ENCODE assay signal across 9 cellular contexts in genomic region chr10:72693599-72693915, GRCh38. TPM values are rescaled to one million over a fixed set of nuclear protein-coding genes. Genes with fewer than 3 reads are reported as not detected.
DNase-seq lines count a peak whose midpoint lies in the region; ATAC-seq and TF ChIP-seq lines count a peak whose summit lies in the region.
"Had no signal": no experiment of that assay in that cellular context is flagged by ENCODE, and none has a peak within 500 bp of the region (broad histone marks: within the 10 kb centered on the region; RNA-seq: fewer than 3 reads in every experiment).

No MANE protein-coding gene starts in this region.

- no peak for TF ChIP-seq POLR2A in esophagus muscularis mucosa (IDR thresholded peaks at IDR 0.05; ENCODE audit: low read depth)

- H3K27me3 ChIP-seq in OCI-LY3 (ENCODE audit: low read depth, low read length): no peaks in the 10 kb centered on the region
- no peaks in the 10 kb centered on the region for H3K27me3 ChIP-seq in esophagus muscularis mucosa

- H3K9ac ChIP-seq in OCI-LY3 (ENCODE audit: low read length): no peak overlapping the region

- 43% methylated on average over 2 of the region's 2 CpGs for WGBS in esophagus muscularis mucosa

- H3K79me2 ChIP-seq in OCI-LY3 (ENCODE audit: low read length): peaks cover 44% of the 10 kb centered on the region

- H2AFZ ChIP-seq in OCI-LY3 (ENCODE audit: low read depth, low read length): no peak overlapping the region

- H3K36me3 ChIP-seq in OCI-LY3 (replicated peaks; ENCODE audit: low read depth, low read length): no peaks in the 10 kb centered on the region
- H3K36me3 ChIP-seq in esophagus muscularis mucosa: no peaks in the 10 kb centered on the region

- H4K20me1 ChIP-seq in OCI-LY3 (ENCODE audit: insufficient read depth, low read length): peaks cover 14% of the 10 kb centered on the region

- TF ChIP-seq EP300 in esophagus muscularis mucosa (IDR thresholded peaks at IDR 0.05): no peak

- ATAC-seq in GM21786 (IDR thresholded peaks at IDR 0.05; ENCODE audit: unreplicated experiment): no peak

- DNase-seq in GM12864 (ENCODE audit: low read depth): no peak
- DNase-seq in esophagus muscularis mucosa (ENCODE audit: extremely low spot score): no peak
- DNase-seq in retinal pigment epithelial cell (ENCODE audit: low read depth): no peak
- no peak for DNase-seq in T1000 (lab: John Stamatoyannopoulos, UW)
- no peak for DNase-seq in 8988T
- no peak for DNase-seq in stimulated activated CD4-positive, alpha-beta T cell treated with anti-CD3 and anti-CD28 coated beads, Interleukin-15, amount 100 ng/mL, for 24 hours
- DNase-seq: NCI-H2171 had no signal

- H3K27ac ChIP-seq in OCI-LY3 (ENCODE audit: low read length): no peak overlapping the region
- H3K27ac ChIP-seq in esophagus muscularis mucosa (replicated peaks in 1 of 4): peak overlapping the region in 2 of 4 donors; percentile 94 to 95

- peak overlapping the region; percentile 98 for H3K4me3 ChIP-seq in GM12864 (ENCODE audit: low read depth, low read length)
- H3K4me3 ChIP-seq in OCI-LY3 (ENCODE audit: low read length): peak overlapping the region; percentile 96
- H3K4me3 ChIP-seq in esophagus muscularis mucosa: peak overlapping the region; percentile 83 to 88 (median 86)
- H3K4me3 ChIP-seq in retinal pigment epithelial cell (ENCODE audit: low read length): peak overlapping the region; percentile 97

- H3K9me3 ChIP-seq in OCI-LY3 (ENCODE audit: insufficient read depth, low read length): no peaks in the 10 kb centered on the region
- H3K9me3 ChIP-seq in esophagus muscularis mucosa: no peaks in the 10 kb centered on the region

- peak overlapping the region; percentile 96 for H3K4me2 ChIP-seq in OCI-LY3 (ENCODE audit: low read length)

- TF ChIP-seq CTCF in GM12864 (IDR thresholded peaks at IDR 0.05; ENCODE audit: low read depth, low read length, missing control alignments) (no peak), OCI-LY3 (IDR thresholded peaks at IDR 0.05; ENCODE audit: low read depth, low read length) (no peak), esophagus muscularis mucosa (IDR thresholded peaks at IDR 0.05) (no peak), retinal pigment epithelial cell (conservative IDR thresholded peaks at IDR 0.05; ENCODE audit: low read depth, low read length) (no peak)

- intact Hi-C loops in esophagus muscularis mucosa (cut with DNase I): loop anchor here (5.0 to 10.0 kb wide), 2 partner anchors 66 to 329 kb away; partner anchors contain the start of gene MICU1

- H3K4me1 ChIP-seq in OCI-LY3 (ENCODE audit: low read length): peaks cover 13% of the 10 kb centered on the region; the same call in 1 of the 2 replicates
- peaks cover 24 to 39% (median 36%) of the 10 kb centered on the region in 4 donors for H3K4me1 ChIP-seq in esophagus muscularis mucosa

RNA-seq across cellular contexts. Expression of gene MCU, which starts 1.6 kb away (rescaled TPM):
- 10 to 100 TPM; 14.9 to 20.6 (median 19.5) TPM for total RNA-seq in esophagus muscularis mucosa
